Comparison of ENCODE assay signal across 8 cellular contexts in genomic region chr17:16689731-16690281, GRCh38. TPM values are rescaled to one million over a fixed set of nuclear protein-coding genes. Genes with fewer than 3 reads are reported as not detected.
A peak's percentile ranks its signal among the peaks of the same experiment; 100 is the strongest.
DNase-seq lines count a peak whose midpoint lies in the region; ATAC-seq and TF ChIP-seq lines count a peak whose summit lies in the region.
"Not testable (repeated sequence)": the region's sequence is repeated elsewhere in the genome, so short reads cannot be mapped to it uniquely, and the experiment has no call there.

TSS of gene CCDC144A (plus strand) at chr17:16690241. CDS start at chr17:16690401, 160 bp downstream.

- not testable (repeated sequence) for H3K36me3 Mint-ChIP-seq in activated naive CD4-positive, alpha-beta T cell treated with anti-CD3 and anti-CD28 coated beads for 36 hours (ENCODE audit: low read depth)

- not testable (repeated sequence) for H3K9me3 ChIP-seq in DND-41 (ENCODE audit: insufficient read depth, low read length, severe bottlenecking); MM.1S (replicated peaks; ENCODE audit: insufficient read depth, low read length); thoracic aorta

- not testable (repeated sequence) for H3K36me3 ChIP-seq in DND-41 (ENCODE audit: insufficient read depth, low read length); MM.1S (replicated peaks; ENCODE audit: insufficient read depth, low read length); thoracic aorta

- peak within 1 kb of the TSS; percentile 38 for H3K4me3 Mint-ChIP-seq in activated naive CD4-positive, alpha-beta T cell treated with anti-CD3 and anti-CD28 coated beads for 36 hours

- TF ChIP-seq CTCF in DND-41 (IDR thresholded peaks at IDR 0.05; ENCODE audit: borderline replicate concordance, extremely low read depth, low read length, poor library complexity, severe bottlenecking) (peak; percentile 67), MM.1S (IDR thresholded peaks at IDR 0.05; ENCODE audit: low read length) (peak; percentile 45), thoracic aorta (IDR thresholded peaks at IDR 0.05) (peak; percentile 67)

- not testable (repeated sequence) for H3K9ac ChIP-seq in DND-41 (ENCODE audit: low read depth, low read length); MM.1S (ENCODE audit: low read length)

- not testable (repeated sequence) for H3K27me3 Mint-ChIP-seq in activated naive CD4-positive, alpha-beta T cell treated with anti-CD3 and anti-CD28 coated beads for 36 hours (ENCODE audit: low read depth)

- H3K4me3 ChIP-seq in DND-41 (ENCODE audit: low read depth in 1 of 2, low read length in 2 of 2); MM.1S (ENCODE audit: low read length); thoracic aorta: not testable (repeated sequence)

- not testable (repeated sequence) for H3K79me2 ChIP-seq in DND-41 (ENCODE audit: insufficient read depth, low read length); MM.1S (ENCODE audit: low read length)

- H3K4me1 Mint-ChIP-seq in activated naive CD4-positive, alpha-beta T cell treated with anti-CD3 and anti-CD28 coated beads for 36 hours (ENCODE audit: low read depth) = not testable (repeated sequence)

- H3K9me3 Mint-ChIP-seq in activated naive CD4-positive, alpha-beta T cell treated with anti-CD3 and anti-CD28 coated beads for 36 hours = not testable (repeated sequence)

- ATAC-seq in DND-41 (ENCODE audit: insufficient read depth, low read depth); thoracic aorta (ENCODE audit: insufficient number of reproducible peaks, low FRiP score, low read depth): not testable (repeated sequence)

- not testable (repeated sequence) for H3K4me2 ChIP-seq in DND-41 (ENCODE audit: insufficient read depth, low read length); MM.1S (ENCODE audit: low read depth, low read length)

- not testable (repeated sequence) for H3K9me2 ChIP-seq in MM.1S (replicated peaks; ENCODE audit: insufficient read depth, low read length)

- H3K27ac Mint-ChIP-seq in activated naive CD4-positive, alpha-beta T cell treated with anti-CD3 and anti-CD28 coated beads for 36 hours = not testable (repeated sequence)

- not testable (repeated sequence) for TF ChIP-seq POLR2A in erythroblast (IDR thresholded peaks at IDR 0.05; ENCODE audit: low read length)

- DNase-seq in DND-41 = peak; percentile 32
- not testable (repeated sequence) for DNase-seq in MM.1S
- peak; percentile 56 for DNase-seq in activated CD4-positive, CD25-positive, alpha-beta regulatory T cell treated with anti-CD3 and anti-CD28 coated beads, Interleukin-2, amount 50 U/mL, for 72 hours
- DNase-seq in activated naive CD4-positive, alpha-beta T cell treated with anti-CD3 and anti-CD28 coated beads for 36 hours = peak; percentile 81
- peak; percentile 88 for DNase-seq in erythroblast (lab: John Stamatoyannopoulos, UW)
- DNase-seq in lung microvascular endothelial cell (ENCODE audit: low read depth in 2 of 2) = peak; percentile 12 to 24
- DNase-seq in stimulated activated CD4-positive, alpha-beta T cell treated with anti-CD3 and anti-CD28 coated beads, Interleukin-15, amount 100 ng/mL, for 24 hours = peak; percentile 85
- DNase-seq in thoracic aorta (ENCODE audit: low spot score) = peak; percentile 56

- not testable (repeated sequence) for H3K27me3 ChIP-seq in DND-41 (ENCODE audit: insufficient read depth, low read length, poor library complexity); MM.1S (replicated peaks; ENCODE audit: insufficient read depth, low read length); thoracic aorta (replicated peaks; ENCODE audit: insufficient read depth)

- not testable (repeated sequence) for H4K20me1 ChIP-seq in DND-41 (ENCODE audit: insufficient read depth, low read length); MM.1S (ENCODE audit: insufficient read depth, low read length)

- not testable (repeated sequence) for H3K4me1 ChIP-seq in DND-41 (ENCODE audit: insufficient read depth, low read length); MM.1S (ENCODE audit: low read length); thoracic aorta (ENCODE audit: control insufficient read depth in 1 of 2, low read depth in 2 of 2)

- not testable (repeated sequence) for H3F3A ChIP-seq in MM.1S (ENCODE audit: insufficient read depth, low read length)

- intact Hi-C loops in activated naive CD4-positive, alpha-beta T cell treated with anti-CD3 and anti-CD28 coated beads for 36 hours (cut with micrococcal nuclease) = loop anchor here (2.0 kb wide), 2 partner anchors 105 to 153 kb away; no protein-coding TSS in a partner anchor

- H2AFZ ChIP-seq in DND-41 (ENCODE audit: low read depth, low read length); MM.1S (ENCODE audit: low read length): not testable (repeated sequence)

- CTCF ChIA-PET in activated naive CD4-positive, alpha-beta T cell treated with anti-CD3 and anti-CD28 coated beads for 36 hours (lab: Charles Lee) = interaction anchor here (2.1 kb wide), 1 partner anchor 154 kb away, joined by 11 read pairs; no protein-coding TSS in a partner anchor

- not testable (repeated sequence) for H3K27ac ChIP-seq in DND-41 (ENCODE audit: low read length); MM.1S (ENCODE audit: low read length); thoracic aorta

RNA-seq across cellular contexts. Expression of gene CCDC144A, which starts in this region (rescaled TPM):
- 1 to 10 TPM; 5.0 to 5.3 TPM for total RNA-seq in activated naive CD4-positive, alpha-beta T cell treated with anti-CD3 and anti-CD28 coated beads for 36 hours
- under 0.01 and 2.6 TPM in 2 replicates for total RNA-seq in lung microvascular endothelial cell
- total RNA-seq in thoracic aorta = 10 to 100 TPM in 1 of 2 donors, 1 to 10 TPM in 1; 6.5 to 36.3 TPM
